In genomic region chr19:41510484-41510883, GRCh38 we compare ENCODE assay signal across 8 cellular contexts.
"Had no signal": no experiment of that assay in that cellular context is flagged by ENCODE, and none has a peak within 500 bp of the region (broad histone marks: within the 10 kb centered on the region; RNA-seq: fewer than 3 reads in every experiment).

No MANE protein-coding gene starts in this region.

- H3K4me3 ChIP-seq: GM12878 had no signal

- ATAC-seq: GM12878 had no signal

- FAIRE-seq: G401.6, GM12878, GM12891, GM12892, GM18507, GM19239 had no signal

- DNase-seq: GDM1, GF-D8 had no signal
